21 cellular contexts compared by ENCODE assay signal in genomic region chr16:87016056-87016455, GRCh38.
DNase-seq lines count a peak whose midpoint lies in the region; ATAC-seq, FAIRE-seq and TF ChIP-seq lines count a peak whose summit lies in the region.
"Had no signal": no experiment of that assay in that cellular context is flagged by ENCODE, and none has a peak within 500 bp of the region (broad histone marks: within the 10 kb centered on the region; RNA-seq: fewer than 3 reads in every experiment).

No MANE protein-coding gene starts in this region.

- no peak overlapping the region for H3K14ac ChIP-seq in IMR-90 (replicated peaks; ENCODE audit: low read depth, low read length)
- no peak overlapping the region for H3K14ac ChIP-seq in H1 (ENCODE audit: insufficient read length)

- H3K4me3 ChIP-seq in HEK293 (ENCODE audit: low read depth, low read length), result no peak overlapping the region
- H3K4me3 ChIP-seq in IMR-90 (ENCODE audit: insufficient read depth, low read depth, low read length), result no peak overlapping the region
- no peak overlapping the region for H3K4me3 ChIP-seq in H1 (ENCODE audit: extremely low read depth in 1 of 4, insufficient read depth in 2 of 4, low read depth in 3 of 4, low read length in 4 of 4)
- H3K4me3 ChIP-seq: BLaER1 treated with 17β-estradiol and CSF1 and Interleukin-3, amounts not matched to agents 10 nM and 100 nM; GM12878; GM23248 had no signal

- no TSS peak for BruUV-seq in IMR-90 (replicated peaks; lab: Mats Ljungman, UMichigan)

- H3K36me3 ChIP-seq in HEK293 (ENCODE audit: control insufficient read depth in 2 of 2, insufficient read depth in 1 of 2, low read length in 2 of 2) (no peaks in the 10 kb centered on the region), IMR-90 (ENCODE audit: control insufficient read depth, insufficient read depth, low read length) (no peaks in the 10 kb centered on the region), H1 (ENCODE audit: control insufficient read depth in 2 of 4, insufficient read depth in 4 of 4, low read length in 3 of 4) (no peaks in the 10 kb centered on the region)
- H3K36me3 ChIP-seq: BE2C; BLaER1 treated with 17β-estradiol and CSF1 and Interleukin-3, amounts not matched to agents 10 nM and 100 nM had no signal

- dilution Hi-C loops in IMR-90 (cut with HindIII; ENCODE audit: low sequenced_read_pairs, unreplicated experiment), result no loop called here

- TF ChIP-seq EP300 in H1 (IDR thresholded peaks at IDR 0.05; ENCODE audit: borderline replicate concordance in 1 of 2, low read depth in 2 of 2, low read length in 2 of 2), result no peak

- H2AK5ac ChIP-seq in IMR-90 (ENCODE audit: low read depth, low read length) (no peak overlapping the region), H1 (ENCODE audit: low read depth, low read length) (no peak overlapping the region)

- no peak for DNase-seq in IMR-90
- DNase-seq in H1 (ENCODE audit: low read depth in 1 of 2, low spot score in 2 of 2), result no peak
- DNase-seq in GM13976 (ENCODE audit: low spot score), result no peak
- DNase-seq in GM19239 (ENCODE audit: insufficient read length, low spot score), result no peak
- DNase-seq: AML-193; BE2C; CD4-positive, alpha-beta T cell; CD8-positive, alpha-beta memory T cell; DMS 273 treated with DMSO at 0.1 percent for 48 hours; DMS79; EL; GDM1; GM23248; H9 had no signal

- H4K91ac ChIP-seq in IMR-90 (ENCODE audit: insufficient read depth, low read depth, low read length) (no peak overlapping the region), H1 (replicated peaks; ENCODE audit: insufficient read length, low read length) (no peak overlapping the region)

- H3K27ac ChIP-seq in HEK293 (ENCODE audit: extremely low read depth, low read depth, low read length) (no peak overlapping the region), IMR-90 (ENCODE audit: insufficient read depth, low read length) (no peak overlapping the region), H1 (ENCODE audit: low read depth, low read length) (no peak overlapping the region)
- H3K27ac ChIP-seq: BLaER1 treated with 17β-estradiol and CSF1 and Interleukin-3, amounts not matched to agents 10 nM and 100 nM; GM23248 had no signal

- CTCF ChIA-PET in HEK293 (lab: Yijun Ruan, JAX), result no interaction called here
- CTCF ChIA-PET in IMR-90 (lab: Yijun Ruan, JAX), result no interaction called here
- CTCF ChIA-PET in H1 (lab: Charles Lee; ENCODE audit: partially characterized antibody), result interaction anchor here (0.6 to 1.8 kb wide), 2 partner anchors 10 to 62 kb away, joined by 3 to 7 read pairs; no protein-coding TSS in a partner anchor

- H3K18ac ChIP-seq in IMR-90 (ENCODE audit: low read depth, low read length) (no peak overlapping the region), H1 (ENCODE audit: extremely low read depth, low read length) (no peak overlapping the region)

- H2AK9ac ChIP-seq in IMR-90 (replicated peaks; ENCODE audit: low read depth, low read length, poor library complexity), result no peak overlapping the region

- no peaks in the 10 kb centered on the region for H3K9me1 ChIP-seq in IMR-90 (ENCODE audit: insufficient read depth, low read length)

- H3K9me3 ChIP-seq in HEK293 (ENCODE audit: control insufficient read depth, insufficient read depth, low read depth, low read length), result no peaks in the 10 kb centered on the region
- H3K9me3 ChIP-seq in IMR-90 (ENCODE audit: control insufficient read depth, insufficient read depth, low read length), result no peaks in the 10 kb centered on the region
- no peaks in the 10 kb centered on the region for H3K9me3 ChIP-seq in H1 (ENCODE audit: insufficient read depth in 2 of 2, low read depth in 1 of 2, low read length in 1 of 2)
- H3K9me3 ChIP-seq: BE2C; BLaER1 treated with 17β-estradiol and CSF1 and Interleukin-3, amounts not matched to agents 10 nM and 100 nM had no signal

- H4K8ac ChIP-seq in IMR-90 (ENCODE audit: low read depth in 2 of 2, low read length in 2 of 2) (no peak overlapping the region), H1 (ENCODE audit: extremely low read depth, insufficient read depth, low read length) (no peak overlapping the region)

- H4K5ac ChIP-seq in IMR-90 (ENCODE audit: low read depth, low read length) (no peak overlapping the region), H1 (ENCODE audit: insufficient read length, low read depth, low read length) (no peak overlapping the region)

- H3K4me1 ChIP-seq in HEK293 (ENCODE audit: control insufficient read depth, insufficient read depth, low read length) (no peaks in the 10 kb centered on the region), IMR-90 (ENCODE audit: control insufficient read depth, insufficient read depth, low read length) (0 out of 2 replicates have a peak, but pooled peaks cover 1% of the 10 kb centered on the region), H1 (replicated peaks in 1 of 4; ENCODE audit: control insufficient read depth in 3 of 4, insufficient read depth in 4 of 4, low read length in 3 of 4) (no peaks in the 10 kb centered on the region; a peak in 1 of 7 replicates)
- H3K4me1 ChIP-seq: BE2C had no signal

- 93% methylated on average over 2 of the region's 3 CpGs; no CpG with 5 or more reads in 1 of the 2 experiments for WGBS in IMR-90 (ENCODE audit: extremely low coverage in 2 of 2, insufficient read length in 1 of 2), 2 experiments
- 92% methylated on average over 3 of the region's 3 CpGs; no CpG with 5 or more reads in 1 of the 2 experiments for WGBS in H1 (ENCODE audit: extremely low coverage in 1 of 2, insufficient coverage in 1 of 2, insufficient read length in 1 of 2, insufficient replicate concordance in 2 of 2, low coverage in 1 of 2, low lambda C conversion rate in 2 of 2, missing lambda C conversion rate in 1 of 2), 2 experiments

- H4K20me1 ChIP-seq in IMR-90 (ENCODE audit: insufficient read depth, low read length) (no peaks in the 10 kb centered on the region), H1 (replicated peaks in 1 of 2; ENCODE audit: control insufficient read depth in 1 of 2, insufficient read depth in 2 of 2, low read length in 2 of 2) (no peaks in the 10 kb centered on the region)

- intact Hi-C loops in IMR-90 (cut with micrococcal nuclease), result no loop called here

- TF ChIP-seq CTCF in HEK293 (tag by site-specific recombination; IDR thresholded peaks at IDR 0.05) (no peak), IMR-90 (conservative IDR thresholded peaks at IDR 0.05; ENCODE audit: low read depth, low read length) (no peak), H1 (IDR thresholded peaks at IDR 0.05; ENCODE audit: control extremely low read depth in 1 of 3, insufficient read depth in 1 of 3, low read depth in 1 of 3, low read length in 3 of 3) (no peak), GM13976 (IDR thresholded peaks at IDR 0.05; ENCODE audit: borderline replicate concordance, control extremely low read depth, extremely low read depth, insufficient read depth, missing control alignments) (no peak)

- H2BK120ac ChIP-seq in IMR-90 (ENCODE audit: low read depth, low read length) (no peak overlapping the region), H1 (replicated peaks; ENCODE audit: low read depth, low read length) (no peak overlapping the region)

- TF ChIP-seq RAD21 in IMR-90 (IDR thresholded peaks at IDR 0.05; ENCODE audit: low read length), result no peak
- TF ChIP-seq RAD21 in H1 (IDR thresholded peaks at IDR 0.05 in 1 of 2, conservative IDR thresholded peaks at IDR 0.05 in 1 of 2; ENCODE audit: low read depth in 2 of 2, low read length in 2 of 2), result no peak

- H2BK5ac ChIP-seq in IMR-90 (ENCODE audit: low read depth, low read length, poor library complexity, severe bottlenecking) (no peak overlapping the region), H1 (ENCODE audit: low read depth, low read length) (no peak overlapping the region)

- H2BK15ac ChIP-seq in IMR-90 (ENCODE audit: low read depth, low read length), result no peak overlapping the region
- no peak overlapping the region for H2BK15ac ChIP-seq in H1 (ENCODE audit: low read length)

- ATAC-seq in IMR-90 (ENCODE audit: low read depth) (no peak), GM18868 (IDR thresholded peaks at IDR 0.05; ENCODE audit: unreplicated experiment) (no peak)
- ATAC-seq: GM12878, HCT116 had no signal

- FAIRE-seq in H1 (lab: Jason Lieb, UNC) (no peak), GM19239 (lab: Jason Lieb, UNC) (no peak)
- FAIRE-seq: D721Med, GM12878, GM18507 had no signal

- H2BK20ac ChIP-seq in IMR-90 (ENCODE audit: low read depth, low read length) (no peak overlapping the region), H1 (ENCODE audit: low read length) (no peak overlapping the region)

- H3K4me2 ChIP-seq in IMR-90 (ENCODE audit: low read depth, low read length) (no peak overlapping the region), H1 (ENCODE audit: insufficient read depth in 1 of 2, low read depth in 2 of 2, low read length in 2 of 2) (no peak overlapping the region)

- no peak overlapping the region for H2BK12ac ChIP-seq in H1 (ENCODE audit: low read depth, low read length)

- no peak for TF ChIP-seq POLR2A in IMR-90 (IDR thresholded peaks at IDR 0.05; ENCODE audit: low read depth, low read length)
- TF ChIP-seq POLR2A in H1 (IDR thresholded peaks at IDR 0.05; ENCODE audit: control extremely low read depth in 1 of 2, low read depth in 2 of 2, low read length in 2 of 2), result no peak

- H3K4ac ChIP-seq in IMR-90 (ENCODE audit: low read depth, low read length) (no peak overlapping the region), H1 (replicated peaks; ENCODE audit: insufficient read length, low read depth, low read length) (no peak overlapping the region)

- H3K23me2 ChIP-seq in H1 (ENCODE audit: low read depth, low read length), result peaks cover 6% of the 10 kb centered on the region; the same call in 1 of the 2 replicates

- H3K79me1 ChIP-seq in IMR-90 (ENCODE audit: low read depth in 1 of 2, low read length in 2 of 2), result no peaks in the 10 kb centered on the region
- H3K79me1 ChIP-seq in H1 (ENCODE audit: low read depth, low read length), result no peaks in the 10 kb centered on the region

- H3K56ac ChIP-seq in IMR-90 (ENCODE audit: extremely low read depth, insufficient read depth, low read length) (no peak overlapping the region), H1 (replicated peaks; ENCODE audit: insufficient read length, low read depth, low read length) (no peak overlapping the region)

- H3K23ac ChIP-seq in IMR-90 (ENCODE audit: low read depth, low read length), result no peak overlapping the region
- no peak overlapping the region for H3K23ac ChIP-seq in H1 (ENCODE audit: insufficient read length)

- H3K27me3 ChIP-seq in IMR-90 (ENCODE audit: control insufficient read depth, insufficient read depth, low read length) (peaks cover 4% of the 10 kb centered on the region), H1 (replicated peaks in 1 of 4; ENCODE audit: control insufficient read depth in 3 of 4, extremely low read depth in 1 of 4, insufficient read depth in 3 of 4, low read length in 3 of 4) (no peaks in the 10 kb centered on the region)
- H3K27me3 ChIP-seq: BE2C had no signal

- H3K9ac ChIP-seq in IMR-90 (ENCODE audit: low read depth, low read length) (no peak overlapping the region), H1 (replicated peaks in 1 of 4; ENCODE audit: extremely low read depth in 1 of 4, low read depth in 3 of 4, low read length in 3 of 4) (no peak overlapping the region)
- H3K9ac ChIP-seq: BLaER1 treated with 17β-estradiol and CSF1 and Interleukin-3, amounts not matched to agents 10 nM and 100 nM; GM23248 had no signal

- POLR2A ChIA-PET in HEK293 (lab: Yijun Ruan, JAX) (no interaction called here), IMR-90 (lab: Charles Lee; ENCODE audit: unreplicated experiment) (no interaction called here), H1 (lab: Charles Lee; ENCODE audit: partially characterized antibody) (no interaction called here)

- H3K79me2 ChIP-seq in H1 (ENCODE audit: control insufficient read depth in 1 of 2, insufficient read depth in 2 of 2, low read length in 2 of 2), result no peaks in the 10 kb centered on the region

- in situ Hi-C loops in IMR-90 (cut with MboI; ENCODE audit: low sequenced_read_pairs), result no loop called here
- in situ Hi-C loops in GM13976 (cut with MboI; ENCODE audit: low sequenced_read_pairs, unreplicated experiment), result no loop called here

- H2AFZ ChIP-seq in IMR-90 (replicated peaks; ENCODE audit: low read length, poor library complexity), result no peak overlapping the region
- H2AFZ ChIP-seq in H1 (ENCODE audit: low read length), result no peak overlapping the region
- H2AFZ ChIP-seq: GM23248 had no signal
